ENCODE assay signal across 11 cellular contexts in genomic region chr11:63667993-63668392, GRCh38. TPM values are rescaled to one million over a fixed set of nuclear protein-coding genes. Genes with fewer than 3 reads are reported as not detected.
DNase-seq lines count a peak whose midpoint lies in the region; TF ChIP-seq lines count a peak whose summit lies in the region.
"Had no signal": no experiment of that assay in that cellular context is flagged by ENCODE, and none has a peak within 500 bp of the region (broad histone marks: within the 10 kb centered on the region; RNA-seq: fewer than 3 reads in every experiment).

No MANE protein-coding gene starts in this region.

- TF ChIP-seq EP300 in stomach (IDR thresholded peaks at IDR 0.05): no peak

- DNase-seq in activated CD4-positive, alpha-beta T cell treated with anti-CD3 and anti-CD28 coated beads for 48 hours: peak; percentile 9
- no peak for DNase-seq in activated CD4-positive, alpha-beta T cell treated with anti-CD3 and anti-CD28 coated beads for 1 hour
- DNase-seq in SJSA1 (ENCODE audit: low read depth in 1 of 2, low spot score in 2 of 2) (peak; percentile 74 to 98), fibroblast of gingiva (ENCODE audit: low read depth) (peak; percentile 91), stomach (no peak), progenitor cell of endocrine pancreas (ENCODE audit: low spot score, unreplicated experiment) (no peak), HEK293T (ENCODE audit: extremely low spot score) (no peak), amygdala (lab: John Stamatoyannopoulos, UW) (no peak)
- DNase-seq: T-helper 17 cell had no signal

- H3K27me3 ChIP-seq in SJSA1 (replicated peaks) (no peaks in the 10 kb centered on the region), stomach (no peaks in the 10 kb centered on the region)

- WGBS in stomach, 5 donors: 0 to 19% (median 10%) methylated on average over 1 of the region's 1 CpG

- H3K4me1 ChIP-seq in SJSA1 (replicated peaks): peaks cover 62% of the 10 kb centered on the region
- peaks cover 43 to 80% (median 62%) of the 10 kb centered on the region in 4 donors for H3K4me1 ChIP-seq in stomach

- peaks cover 31% of the 10 kb centered on the region for H3K36me3 ChIP-seq in SJSA1
- H3K36me3 ChIP-seq in stomach: peaks cover 0 to 5% (median 2%) of the 10 kb centered on the region in 4 donors

- H3K4me3 Mint-ChIP-seq in progenitor cell of endocrine pancreas (ENCODE audit: low read depth): no peak overlapping the region
- H3K4me3 Mint-ChIP-seq: T-helper 17 cell had no signal

- H3K4me3 ChIP-seq in SJSA1 (no peak overlapping the region; the same call in 1 of the 2 replicates), stomach (no peak overlapping the region)

- no peaks in the 10 kb centered on the region for H3K9me3 Mint-ChIP-seq in progenitor cell of endocrine pancreas (ENCODE audit: low read depth)

- H3K27ac ChIP-seq in SJSA1: peak overlapping the region; percentile 78
- peak overlapping the region in 4 of 5 donors; percentile 25 to 100 (median 62) for H3K27ac ChIP-seq in stomach
- H3K27ac ChIP-seq: C4-2B, KMS-11 had no signal

- TF ChIP-seq POLR2A in stomach (IDR thresholded peaks at IDR 0.05): no peak

- peaks cover 15% of the 10 kb centered on the region for H3K27me3 Mint-ChIP-seq in progenitor cell of endocrine pancreas
- H3K27me3 Mint-ChIP-seq: T-helper 17 cell had no signal

- intact Hi-C loops in stomach (cut with DNase I; ENCODE audit: low total_unique reads): no loop called here

- CTCF ChIA-PET in HEK293T (lab: Yijun Ruan, JAX): no interaction called here

- no peaks in the 10 kb centered on the region for H3K4me1 Mint-ChIP-seq in progenitor cell of endocrine pancreas (ENCODE audit: low read depth)

- POLR2A ChIA-PET in HEK293T (lab: Yijun Ruan, JAX): interaction anchor here (1.5 kb wide), 1 partner anchor 11 kb away, joined by 3 read pairs; no protein-coding TSS in a partner anchor

- no peak overlapping the region for H3K27ac Mint-ChIP-seq in progenitor cell of endocrine pancreas
- H3K27ac Mint-ChIP-seq: T-helper 17 cell had no signal

- H3K9me3 ChIP-seq in SJSA1 (replicated peaks) (no peaks in the 10 kb centered on the region), stomach (no peaks in the 10 kb centered on the region)

- H3K36me3 Mint-ChIP-seq in progenitor cell of endocrine pancreas (ENCODE audit: insufficient read depth): peaks cover 2% of the 10 kb centered on the region

- TF ChIP-seq CTCF in stomach (IDR thresholded peaks at IDR 0.05): no peak
- no peak for TF ChIP-seq CTCF in progenitor cell of endocrine pancreas (IDR thresholded peaks at IDR 0.05; ENCODE audit: unreplicated experiment)

TF ChIP-seq in HEK293T, 16 proteins besides CTCF, POLR2A, EP300 and RAD21:
- TF ChIP-seq, protein P1, sequence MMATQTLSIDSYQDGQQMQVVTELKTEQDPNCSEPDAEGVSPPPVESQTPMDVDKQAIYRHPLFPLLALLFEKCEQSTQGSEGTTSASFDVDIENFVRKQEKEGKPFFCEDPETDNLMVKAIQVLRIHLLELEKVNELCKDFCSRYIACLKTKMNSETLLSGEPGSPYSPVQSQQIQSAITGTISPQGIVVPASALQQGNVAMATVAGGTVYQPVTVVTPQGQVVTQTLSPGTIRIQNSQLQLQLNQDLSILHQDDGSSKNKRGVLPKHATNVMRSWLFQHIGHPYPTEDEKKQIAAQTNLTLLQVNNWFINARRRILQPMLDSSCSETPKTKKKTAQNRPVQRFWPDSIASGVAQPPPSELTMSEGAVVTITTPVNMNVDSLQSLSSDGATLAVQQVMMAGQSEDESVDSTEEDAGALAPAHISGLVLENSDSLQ (IDR thresholded peaks at IDR 0.05): no peak
- no peak for TF ChIP-seq CTBP1 (IDR thresholded peaks at IDR 0.05; ENCODE audit: borderline replicate concordance)
- no peak for TF ChIP-seq L3MBTL2 (conservative IDR thresholded peaks at IDR 0.05)
- TF ChIP-seq NFRKB (IDR thresholded peaks at IDR 0.05): no peak
- TF ChIP-seq FOXM1 (IDR thresholded peaks at IDR 0.05; ENCODE audit: borderline replicate concordance): no peak
- TF ChIP-seq ELF4 (IDR thresholded peaks at IDR 0.05): no peak
- no peak for TF ChIP-seq SP1 (IDR thresholded peaks at IDR 0.05)
- TF ChIP-seq BHLHE40 (IDR thresholded peaks at IDR 0.05; ENCODE audit: borderline replicate concordance): no peak
- TF ChIP-seq TARDBP (IDR thresholded peaks at IDR 0.05): no peak
- no peak for TF ChIP-seq LEF1 (IDR thresholded peaks at IDR 0.05; ENCODE audit: borderline replicate concordance)
- no peak for TF ChIP-seq ARNT (IDR thresholded peaks at IDR 0.05)
- no peak for TF ChIP-seq FOXK2 (IDR thresholded peaks at IDR 0.05)
- no peak for TF ChIP-seq HDGF (IDR thresholded peaks at IDR 0.05; ENCODE audit: borderline replicate concordance)

RNA-seq across cellular contexts. Expression of gene ATL3, which starts 3.2 kb away (rescaled TPM):
- 105 and 183 TPM in 2 replicates for total RNA-seq in SJSA1 (2014; rRNA removed; shearing (Covaris generic))
- total RNA-seq in stomach (10 to 100 TPM; 10.1 to 99.3 (median 53.5) TPM), progenitor cell of endocrine pancreas (9.4 and 11.7 TPM in 2 replicates)
- polyA plus RNA-seq in stomach: 10 to 100 TPM in 1 of 3 donors, 1 to 10 TPM in 2; 5.7 to 17.7 (median 8.0) TPM

RNA-seq across cellular contexts. Expression of gene RTN3, which starts 13.3 kb away (rescaled TPM):
- total RNA-seq in SJSA1 (2014; rRNA removed; shearing (Covaris generic)): 71.7 and 93.9 TPM in 2 replicates
- total RNA-seq in stomach (10 to 100 TPM; 22.2 to 83.8 (median 28.6) TPM), progenitor cell of endocrine pancreas (151 and 159 TPM in 2 replicates)
- 10 to 100 TPM; 26.6 to 61.0 (median 32.0) TPM for polyA plus RNA-seq in stomach

RNA-seq across cellular contexts. Expression of gene PLAAT3, which starts 53.8 kb away (rescaled TPM):
- 55.8 and 63.8 TPM in 2 replicates for total RNA-seq in SJSA1 (2014; rRNA removed; shearing (Covaris generic))
- total RNA-seq in stomach: 10 to 100 TPM in 3 of 5 donors, not detected in 2; 10.6 to 25.9 (median 21.0) TPM
- 10 to 100 TPM; 51.2 to 75.0 (median 52.5) TPM for polyA plus RNA-seq in stomach
- 41.9 and 46.3 TPM in 2 replicates for total RNA-seq in progenitor cell of endocrine pancreas

Comparison
In these comparisons a context has a peak if more than half of its experiments do, and no peak if none do; other contexts are left out.
1. DNase-seq: peak in activated CD4-positive, alpha-beta T cell treated with anti-CD3 and anti-CD28 coated beads for 48 hours (single experiment), SJSA1 (2 of 2) and fibroblast of gingiva (single experiment); none in activated CD4-positive, alpha-beta T cell treated with anti-CD3 and anti-CD28 coated beads for 1 hour (single experiment), stomach (single experiment), progenitor cell of endocrine pancreas (single experiment), HEK293T (single experiment) and amygdala (0 of 56).